Comparison of ENCODE assay signal across 1 cellular context in genomic region chr6:105569706-105570105, GRCh38.
A peak's percentile ranks its signal among the peaks of the same experiment; 100 is the strongest.
TF ChIP-seq lines count a peak whose summit lies in the region.

No MANE protein-coding gene starts in this region.

TF ChIP-seq in A549, 52 proteins besides CTCF, POLR2A, EP300 and RAD21 (continued from another document):
- TF ChIP-seq MAZ (IDR thresholded peaks at IDR 0.05; ENCODE audit: borderline replicate concordance, low read depth, low read length) (no peak), CHD4 (IDR thresholded peaks at IDR 0.05; ENCODE audit: borderline replicate concordance) (no peak), KDM1A (IDR thresholded peaks at IDR 0.05; ENCODE audit: low read depth) (no peak), EHF (CRISPR knock-in tag; IDR thresholded peaks at IDR 0.05) (no peak), JUN (IDR thresholded peaks at IDR 0.05) (peak; percentile 27 to 39; a peak in 1 of 5 replicates), BHLHE40 (IDR thresholded peaks at IDR 0.05; ENCODE audit: low read depth, low read length) (no peak), RARB (CRISPR knock-in tag; IDR thresholded peaks at IDR 0.05) (no peak), HOXB13 (CRISPR knock-in tag; IDR thresholded peaks at IDR 0.05; ENCODE audit: low read depth) (no peak), NPAS2 (CRISPR knock-in tag; IDR thresholded peaks at IDR 0.05; ENCODE audit: borderline replicate concordance) (no peak), HEYL (CRISPR knock-in tag; IDR thresholded peaks at IDR 0.05) (no peak), ZNF302 (CRISPR knock-in tag; IDR thresholded peaks at IDR 0.05) (no peak), PHF8 (IDR thresholded peaks at IDR 0.05; ENCODE audit: borderline replicate concordance, low read depth) (no peak), POLR2AphosphoS2 (conservative IDR thresholded peaks at IDR 0.05; ENCODE audit: low read length) (no peak), TP53 (CRISPR knock-in tag; IDR thresholded peaks at IDR 0.05) (no peak), NR3C1 (IDR thresholded peaks at IDR 0.05) (no peak), HES2 (IDR thresholded peaks at IDR 0.05) (no peak), ESRRA (IDR thresholded peaks at IDR 0.05; ENCODE audit: borderline replicate concordance, low read length) (no peak), ATOH8 (CRISPR knock-in tag; IDR thresholded peaks at IDR 0.05; ENCODE audit: low read depth) (no peak), CBX8 (IDR thresholded peaks at IDR 0.05) (no peak), MAX (IDR thresholded peaks at IDR 0.05) (no peak), KDM5A (IDR thresholded peaks at IDR 0.05) (no peak), REST (IDR thresholded peaks at IDR 0.05) (no peak)
